ENCODE assay signal across 1 cellular context in genomic region chr17:79393358-79394038, GRCh38.
TF ChIP-seq lines count a peak whose summit lies in the region.

No MANE protein-coding gene starts in this region.

TF ChIP-seq in HepG2, 621 proteins besides CTCF, POLR2A, EP300 and RAD21 (continued from another document and continues in another):
- TF ChIP-seq TFDP1 (CRISPR knock-in tag; IDR thresholded peaks at IDR 0.05; ENCODE audit: borderline replicate concordance) (no peak), GPN1 (CRISPR knock-in tag; IDR thresholded peaks at IDR 0.05; ENCODE audit: borderline replicate concordance) (no peak), IKZF5 (CRISPR knock-in tag; IDR thresholded peaks at IDR 0.05) (peak; percentile 40; the same call in 1 of the 2 replicates), AGO2 (optimal IDR thresholded peaks at IDR 0.05; ENCODE audit: low read depth, low read length) (no peak), IKZF1 (IDR thresholded peaks at IDR 0.05) (no peak), ZNF326 (CRISPR knock-in tag; IDR thresholded peaks at IDR 0.05; ENCODE audit: borderline replicate concordance) (no peak), SKIL (CRISPR knock-in tag; IDR thresholded peaks at IDR 0.05; ENCODE audit: borderline replicate concordance) (0 out of 2 replicates have a peak, but pooled peaks have one; percentile 29), ZNF788 (CRISPR knock-in tag; IDR thresholded peaks at IDR 0.05; ENCODE audit: borderline replicate concordance) (peak; percentile 57; the same call in 1 of the 2 replicates), MTERF4 (CRISPR knock-in tag; IDR thresholded peaks at IDR 0.05) (0 out of 2 replicates have a peak, but pooled peaks have one; percentile 47), BCL6 (CRISPR knock-in tag; IDR thresholded peaks at IDR 0.05) (no peak), ETV5 (CRISPR knock-in tag; IDR thresholded peaks at IDR 0.05; ENCODE audit: borderline replicate concordance) (0 out of 2 replicates have a peak, but pooled peaks have one; percentile 20), ZNF256 (CRISPR knock-in tag; conservative IDR thresholded peaks at IDR 0.05) (no peak), DNMT1 (CRISPR knock-in tag; IDR thresholded peaks at IDR 0.05) (no peak), MEIS1 (CRISPR knock-in tag; IDR thresholded peaks at IDR 0.05; ENCODE audit: borderline replicate concordance) (no peak), ZNF691 (CRISPR knock-in tag; IDR thresholded peaks at IDR 0.05; ENCODE audit: borderline replicate concordance, low read depth) (peak; percentile 40; the same call in 1 of the 2 replicates), XRCC5 (optimal IDR thresholded peaks at IDR 0.05; ENCODE audit: low read length) (peak; percentile 95), ZNF207 (IDR thresholded peaks at IDR 0.05; ENCODE audit: borderline replicate concordance) (no peak), ZNF318 (CRISPR knock-in tag; IDR thresholded peaks at IDR 0.05) (0 out of 2 replicates have a peak, but pooled peaks have one; percentile 47), ZNF382 (CRISPR knock-in tag; IDR thresholded peaks at IDR 0.05; ENCODE audit: borderline replicate concordance) (no peak), ZNF790 (CRISPR knock-in tag; IDR thresholded peaks at IDR 0.05; ENCODE audit: borderline replicate concordance) (no peak), HINFP (CRISPR knock-in tag; IDR thresholded peaks at IDR 0.05; ENCODE audit: low read depth) (no peak), SAP130 (CRISPR knock-in tag; IDR thresholded peaks at IDR 0.05; ENCODE audit: low read depth) (no peak), ZNF703 (CRISPR knock-in tag; IDR thresholded peaks at IDR 0.05; ENCODE audit: borderline replicate concordance) (no peak), ZNF121 (CRISPR knock-in tag; IDR thresholded peaks at IDR 0.05) (no peak), ZMYM4 (CRISPR knock-in tag; IDR thresholded peaks at IDR 0.05) (no peak), EED (CRISPR knock-in tag; IDR thresholded peaks at IDR 0.05) (peak; percentile 84; the same call in 1 of the 2 replicates), HDAC1 (CRISPR knock-in tag; IDR thresholded peaks at IDR 0.05) (no peak), NONO (IDR thresholded peaks at IDR 0.05) (no peak), NONO (CRISPR knock-in tag; conservative IDR thresholded peaks at IDR 0.05) (0 out of 2 replicates have a peak, but pooled peaks have one; percentile 11), GABPB1 (CRISPR knock-in tag; IDR thresholded peaks at IDR 0.05) (peak; percentile 34; the same call in 1 of the 2 replicates), ZBTB26 (CRISPR knock-in tag; IDR thresholded peaks at IDR 0.05; ENCODE audit: borderline replicate concordance) (peak; percentile 47; the same call in 1 of the 2 replicates), ZFP91 (CRISPR knock-in tag; IDR thresholded peaks at IDR 0.05; ENCODE audit: borderline replicate concordance) (peak; percentile 46; the same call in 1 of the 2 replicates), GATAD1 (CRISPR knock-in tag; IDR thresholded peaks at IDR 0.05) (peak; percentile 34; the same call in 1 of the 2 replicates), SATB2 (CRISPR knock-in tag; IDR thresholded peaks at IDR 0.05) (no peak), RXRA (CRISPR knock-in tag; IDR thresholded peaks at IDR 0.05) (peak; percentile 31; the same call in 1 of the 2 replicates), PITX1 (CRISPR knock-in tag; IDR thresholded peaks at IDR 0.05) (peak; percentile 29; the same call in 1 of the 2 replicates), MZF1 (CRISPR knock-in tag; IDR thresholded peaks at IDR 0.05; ENCODE audit: borderline replicate concordance) (0 out of 2 replicates have a peak, but pooled peaks have one; percentile 53), ZNF580 (CRISPR knock-in tag; IDR thresholded peaks at IDR 0.05; ENCODE audit: borderline replicate concordance, low read depth) (0 out of 2 replicates have a peak, but pooled peaks have one; percentile 32), ELF4 (CRISPR knock-in tag; IDR thresholded peaks at IDR 0.05; ENCODE audit: borderline replicate concordance) (no peak), ZNF138 (CRISPR knock-in tag; IDR thresholded peaks at IDR 0.05; ENCODE audit: low read depth) (0 out of 2 replicates have a peak, but pooled peaks have one; percentile 40), ZNF274 (CRISPR knock-in tag; IDR thresholded peaks at IDR 0.05) (no peak), EEA1 (CRISPR knock-in tag; IDR thresholded peaks at IDR 0.05; ENCODE audit: borderline replicate concordance) (0 out of 2 replicates have a peak, but pooled peaks have one; percentile 68), CBX5 (CRISPR knock-in tag; IDR thresholded peaks at IDR 0.05; ENCODE audit: borderline replicate concordance) (0 out of 2 replicates have a peak, but pooled peaks have one; percentile 63)
